Comparison of ENCODE assay signal across 19 cellular contexts in genomic region chr1:171424494-171424893, GRCh38.
DNase-seq lines count a peak whose midpoint lies in the region; FAIRE-seq and TF ChIP-seq lines count a peak whose summit lies in the region.
"Had no signal": no experiment of that assay in that cellular context is flagged by ENCODE, and none has a peak within 500 bp of the region (broad histone marks: within the 10 kb centered on the region; RNA-seq: fewer than 3 reads in every experiment).

No MANE protein-coding gene starts in this region.

- no peak for TF ChIP-seq CTCF in MCF 10A (IDR thresholded peaks at IDR 0.05; ENCODE audit: unreplicated experiment)
- TF ChIP-seq CTCF in breast epithelium (IDR thresholded peaks at IDR 0.05), result no peak
- TF ChIP-seq CTCF in bronchial epithelial cell (IDR thresholded peaks at IDR 0.05; ENCODE audit: insufficient read depth, low read length, severe bottlenecking), result no peak

- intact Hi-C loops in MCF 10A (cut with micrococcal nuclease), result no loop called here
- intact Hi-C loops in breast epithelium (cut with DNase I; ENCODE audit: low total_unique reads), result no loop called here

- H3K36me3 ChIP-seq in breast epithelium (no peaks in the 10 kb centered on the region), bronchial epithelial cell (ENCODE audit: control insufficient read depth, insufficient read depth, low read length) (no peaks in the 10 kb centered on the region)

- POLR2A ChIA-PET in MCF 10A (lab: Yijun Ruan, JAX), result interaction anchor here (1.0 to 1.9 kb wide), 3 partner anchors 14 to 62 kb away, joined by 3 to 5 read pairs (median 3); no protein-coding TSS in a partner anchor
- POLR2A ChIA-PET in activated CD4-positive, alpha-beta T cell treated with anti-CD3 and anti-CD28 coated beads, Interleukin-2, amount 10 ng/mL, durations not matched to agents 7 days and 5 days (lab: Charles Lee), result no interaction called here

- H3K4me1 Mint-ChIP-seq in MCF 10A (ENCODE audit: insufficient read depth, unreplicated experiment), result peaks cover 17% of the 10 kb centered on the region
- peaks cover 22% of the 10 kb centered on the region for H3K4me1 Mint-ChIP-seq in activated CD4-positive, alpha-beta T cell treated with anti-CD3 and anti-CD28 coated beads, Interleukin-2, amount 10 ng/mL, durations not matched to agents 7 days and 5 days
- H3K4me1 Mint-ChIP-seq: B cell had no signal

- no peaks in the 10 kb centered on the region for H3K9me3 Mint-ChIP-seq in MCF 10A (ENCODE audit: unreplicated experiment)
- no peaks in the 10 kb centered on the region for H3K9me3 Mint-ChIP-seq in activated CD4-positive, alpha-beta T cell treated with anti-CD3 and anti-CD28 coated beads, Interleukin-2, amount 10 ng/mL, durations not matched to agents 7 days and 5 days

- H3K27me3 ChIP-seq in breast epithelium, result no peaks in the 10 kb centered on the region
- no peaks in the 10 kb centered on the region for H3K27me3 ChIP-seq in bronchial epithelial cell (ENCODE audit: control insufficient read depth, insufficient read depth, low read length)

- no TSS peak for BruUV-seq in MCF 10A (replicated peaks; lab: Mats Ljungman, UMichigan)

- H3K4me3 Mint-ChIP-seq in MCF 10A (ENCODE audit: unreplicated experiment), result no peak overlapping the region
- no peak overlapping the region for H3K4me3 Mint-ChIP-seq in activated CD4-positive, alpha-beta T cell treated with anti-CD3 and anti-CD28 coated beads, Interleukin-2, amount 10 ng/mL, durations not matched to agents 7 days and 5 days
- H3K4me3 Mint-ChIP-seq: B cell had no signal

- H3K4me1 ChIP-seq in breast epithelium, result no peaks in the 10 kb centered on the region

- H3K4me3 ChIP-seq in breast epithelium (no peak overlapping the region), bronchial epithelial cell (ENCODE audit: low read depth, low read length) (no peak overlapping the region)

- H3K9me3 ChIP-seq in breast epithelium, result no peaks in the 10 kb centered on the region

- FAIRE-seq in bronchial epithelial cell (lab: Jason Lieb, UNC), result no peak
- FAIRE-seq: GM19239, HepG2 had no signal

- DNase-seq in MCF 10A (ENCODE audit: unreplicated experiment) (peak; percentile 33), breast epithelium (ENCODE audit: low spot score in 2 of 2) (no peak), bronchial epithelial cell (ENCODE audit: low read depth) (peak; percentile 83), iPS-NIHi7 (ENCODE audit: extremely low spot score) (peak; percentile 18), cerebellum (ENCODE audit: low spot score) (no peak), GDM1 (lab: John Stamatoyannopoulos, UW) (no peak)
- DNase-seq in activated CD4-positive, alpha-beta T cell treated with anti-CD3 and anti-CD28 coated beads, Interleukin-2, amount 10 ng/mL, durations not matched to agents 7 days and 5 days, result no peak
- DNase-seq: COR-L47, GF-D8, KBM-7, MV-4-11, NCI-H1417, NCI-H187, NCI-H2107, NCI-H345, NCI-H524 treated with DMSO at 0.1 percent for 48 hours had no signal

- H3K36me3 Mint-ChIP-seq in MCF 10A (ENCODE audit: insufficient read depth, unreplicated experiment), result no peaks in the 10 kb centered on the region
- no peaks in the 10 kb centered on the region for H3K36me3 Mint-ChIP-seq in activated CD4-positive, alpha-beta T cell treated with anti-CD3 and anti-CD28 coated beads, Interleukin-2, amount 10 ng/mL, durations not matched to agents 7 days and 5 days (ENCODE audit: low read depth)

- TF ChIP-seq POLR2A in breast epithelium (IDR thresholded peaks at IDR 0.05), result no peak

- H3K27me3 Mint-ChIP-seq in MCF 10A (ENCODE audit: insufficient read depth, unreplicated experiment), result no peaks in the 10 kb centered on the region
- H3K27me3 Mint-ChIP-seq in activated CD4-positive, alpha-beta T cell treated with anti-CD3 and anti-CD28 coated beads, Interleukin-2, amount 10 ng/mL, durations not matched to agents 7 days and 5 days, result no peaks in the 10 kb centered on the region

- no peak overlapping the region for H3K27ac Mint-ChIP-seq in MCF 10A (ENCODE audit: low read depth, unreplicated experiment)
- H3K27ac Mint-ChIP-seq in activated CD4-positive, alpha-beta T cell treated with anti-CD3 and anti-CD28 coated beads, Interleukin-2, amount 10 ng/mL, durations not matched to agents 7 days and 5 days, result no peak overlapping the region
- H3K27ac Mint-ChIP-seq: B cell had no signal

- peak overlapping the region in 1 of 2 donors; percentile 12 for H3K27ac ChIP-seq in breast epithelium

- CTCF ChIA-PET in MCF 10A (lab: Yijun Ruan, JAX), result interaction anchor here (0.6 to 1.6 kb wide), 4 partner anchors 13 to 72 kb away, joined by 3 to 9 read pairs (median 4); no protein-coding TSS in a partner anchor
- CTCF ChIA-PET in activated CD4-positive, alpha-beta T cell treated with anti-CD3 and anti-CD28 coated beads, Interleukin-2, amount 10 ng/mL, durations not matched to agents 7 days and 5 days (lab: Charles Lee), result no interaction called here

Comparison
In these comparisons a context has a peak if more than half of its experiments do, and no peak if none do; other contexts are left out.
1. DNase-seq: peak in MCF 10A (single experiment), bronchial epithelial cell (single experiment) and iPS-NIHi7 (single experiment); none in breast epithelium (0 of 2), cerebellum (single experiment), activated CD4-positive, alpha-beta T cell treated with anti-CD3 and anti-CD28 coated beads, Interleukin-2, amount 10 ng/mL, durations not matched to agents 7 days and 5 days (single experiment) and GDM1 (single experiment).